In the genomic region with DNA sequence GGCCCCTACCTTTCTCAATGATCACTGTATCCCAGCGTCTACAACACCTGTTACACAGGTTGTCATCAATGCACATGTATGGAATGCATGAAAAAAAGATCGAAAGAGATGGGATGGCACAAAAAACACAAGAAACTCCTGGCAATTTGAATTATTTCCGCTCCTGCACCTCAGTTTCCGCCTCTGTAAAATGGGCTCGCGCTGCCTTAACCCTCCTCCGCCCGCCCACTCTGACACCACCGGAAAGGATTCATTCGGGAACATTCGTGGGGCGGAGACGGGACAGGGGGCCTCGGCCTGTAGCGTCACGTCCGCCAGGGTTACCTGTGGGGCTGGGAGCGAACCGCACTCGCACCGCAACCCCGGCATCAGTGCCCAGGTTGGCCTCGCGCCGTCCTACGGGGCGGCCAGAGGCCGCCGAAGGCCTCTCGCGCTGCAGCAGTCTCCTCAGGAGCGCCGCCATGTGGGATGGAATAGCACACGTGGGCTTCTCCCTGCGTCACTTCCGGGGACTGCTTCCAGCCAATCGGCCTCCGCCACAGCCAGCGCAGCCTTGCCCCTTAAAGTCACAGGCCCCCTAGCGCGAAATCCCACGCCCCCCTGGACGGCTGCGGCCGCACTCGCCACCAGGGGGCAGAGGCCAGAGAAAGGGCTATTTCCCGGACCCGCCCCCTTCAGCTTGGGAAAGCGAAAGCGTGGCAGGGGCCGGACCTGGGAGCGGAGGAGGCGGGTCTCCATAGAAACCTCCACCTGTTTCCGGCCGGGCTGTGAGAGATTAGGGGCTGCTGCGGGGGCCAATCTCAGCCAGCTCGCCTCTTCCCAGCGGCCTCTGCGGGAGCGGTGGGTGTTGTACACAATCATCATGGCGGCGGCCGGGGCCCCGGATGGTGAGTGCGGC, we compare ENCODE assay signal across 1 cellular context.
TF ChIP-seq lines count a peak whose summit lies in the region.

Gene EARS2, minus strand, starts transcription at position 470 of the 898 bp plus-strand sequence. Its CDS starts 7 bp downstream, at position 463.
Gene UBFD1, plus strand, starts transcription at position 847 of the 898 bp plus-strand sequence. Its CDS starts 16 bp downstream, at position 863.

TF ChIP-seq in K562, 482 proteins besides CTCF, POLR2A, EP300 and RAD21 (continued from another document and continues in another):
- TF ChIP-seq CREM (IDR thresholded peaks at IDR 0.05; ENCODE audit: low read depth): peak; percentile 95
- peak; percentile 67 for TF ChIP-seq HCFC1 (IDR thresholded peaks at IDR 0.05; ENCODE audit: low read depth, low read length)
- no peak for TF ChIP-seq U2AF2 (optimal IDR thresholded peaks at IDR 0.05; ENCODE audit: low read depth, low read length)
- peak; percentile 19 to 63; a peak in 2 of 4 replicates for TF ChIP-seq TBL1XR1 (IDR thresholded peaks at IDR 0.05; ENCODE audit: low read length in 2 of 2)
- peak; percentile 97 for TF ChIP-seq FIP1L1 (IDR thresholded peaks at IDR 0.05; ENCODE audit: low read depth, low read length, poor library complexity, severe bottlenecking)
- peak; percentile 61 for TF ChIP-seq NBN (IDR thresholded peaks at IDR 0.05; ENCODE audit: low read depth)
- peak; percentile 75 to 86 for TF ChIP-seq ARNT (IDR thresholded peaks at IDR 0.05)
- TF ChIP-seq, protein P1, sequence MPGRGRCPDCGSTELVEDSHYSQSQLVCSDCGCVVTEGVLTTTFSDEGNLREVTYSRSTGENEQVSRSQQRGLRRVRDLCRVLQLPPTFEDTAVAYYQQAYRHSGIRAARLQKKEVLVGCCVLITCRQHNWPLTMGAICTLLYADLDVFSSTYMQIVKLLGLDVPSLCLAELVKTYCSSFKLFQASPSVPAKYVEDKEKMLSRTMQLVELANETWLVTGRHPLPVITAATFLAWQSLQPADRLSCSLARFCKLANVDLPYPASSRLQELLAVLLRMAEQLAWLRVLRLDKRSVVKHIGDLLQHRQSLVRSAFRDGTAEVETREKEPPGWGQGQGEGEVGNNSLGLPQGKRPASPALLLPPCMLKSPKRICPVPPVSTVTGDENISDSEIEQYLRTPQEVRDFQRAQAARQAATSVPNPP (IDR thresholded peaks at IDR 0.05; ENCODE audit: borderline replicate concordance, insufficient read depth, insufficient read length): no peak
- TF ChIP-seq, protein P2, sequence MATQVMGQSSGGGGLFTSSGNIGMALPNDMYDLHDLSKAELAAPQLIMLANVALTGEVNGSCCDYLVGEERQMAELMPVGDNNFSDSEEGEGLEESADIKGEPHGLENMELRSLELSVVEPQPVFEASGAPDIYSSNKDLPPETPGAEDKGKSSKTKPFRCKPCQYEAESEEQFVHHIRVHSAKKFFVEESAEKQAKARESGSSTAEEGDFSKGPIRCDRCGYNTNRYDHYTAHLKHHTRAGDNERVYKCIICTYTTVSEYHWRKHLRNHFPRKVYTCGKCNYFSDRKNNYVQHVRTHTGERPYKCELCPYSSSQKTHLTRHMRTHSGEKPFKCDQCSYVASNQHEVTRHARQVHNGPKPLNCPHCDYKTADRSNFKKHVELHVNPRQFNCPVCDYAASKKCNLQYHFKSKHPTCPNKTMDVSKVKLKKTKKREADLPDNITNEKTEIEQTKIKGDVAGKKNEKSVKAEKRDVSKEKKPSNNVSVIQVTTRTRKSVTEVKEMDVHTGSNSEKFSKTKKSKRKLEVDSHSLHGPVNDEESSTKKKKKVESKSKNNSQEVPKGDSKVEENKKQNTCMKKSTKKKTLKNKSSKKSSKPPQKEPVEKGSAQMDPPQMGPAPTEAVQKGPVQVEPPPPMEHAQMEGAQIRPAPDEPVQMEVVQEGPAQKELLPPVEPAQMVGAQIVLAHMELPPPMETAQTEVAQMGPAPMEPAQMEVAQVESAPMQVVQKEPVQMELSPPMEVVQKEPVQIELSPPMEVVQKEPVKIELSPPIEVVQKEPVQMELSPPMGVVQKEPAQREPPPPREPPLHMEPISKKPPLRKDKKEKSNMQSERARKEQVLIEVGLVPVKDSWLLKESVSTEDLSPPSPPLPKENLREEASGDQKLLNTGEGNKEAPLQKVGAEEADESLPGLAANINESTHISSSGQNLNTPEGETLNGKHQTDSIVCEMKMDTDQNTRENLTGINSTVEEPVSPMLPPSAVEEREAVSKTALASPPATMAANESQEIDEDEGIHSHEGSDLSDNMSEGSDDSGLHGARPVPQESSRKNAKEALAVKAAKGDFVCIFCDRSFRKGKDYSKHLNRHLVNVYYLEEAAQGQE (CRISPR knock-in tag; IDR thresholded peaks at IDR 0.05; ENCODE audit: low read depth): 0 out of 2 replicates have a peak, but pooled peaks have one; percentile 29
- no peak for TF ChIP-seq MCM2 (IDR thresholded peaks at IDR 0.05; ENCODE audit: low read depth)
- peak; percentile 91 for TF ChIP-seq USF2 (CRISPR knock-in tag; IDR thresholded peaks at IDR 0.05)
- TF ChIP-seq MAZ (CRISPR knock-in tag; conservative IDR thresholded peaks at IDR 0.05 in 1 of 2, IDR thresholded peaks at IDR 0.05 in 1 of 2): peak; percentile 87 to 97
- TF ChIP-seq HNRNPL (IDR thresholded peaks at IDR 0.05; ENCODE audit: low read depth, low read length): no peak
- TF ChIP-seq MAFG (tag; conservative IDR thresholded peaks at IDR 0.05): no peak
- TF ChIP-seq ZNF431 (CRISPR knock-in tag; IDR thresholded peaks at IDR 0.05): peak; percentile 64; the same call in 1 of the 2 replicates
- peak; percentile 38 for TF ChIP-seq CHD1 (IDR thresholded peaks at IDR 0.05; ENCODE audit: low read length)
- TF ChIP-seq ZNF778 (CRISPR knock-in tag; IDR thresholded peaks at IDR 0.05): no peak
- TF ChIP-seq, protein P3, sequence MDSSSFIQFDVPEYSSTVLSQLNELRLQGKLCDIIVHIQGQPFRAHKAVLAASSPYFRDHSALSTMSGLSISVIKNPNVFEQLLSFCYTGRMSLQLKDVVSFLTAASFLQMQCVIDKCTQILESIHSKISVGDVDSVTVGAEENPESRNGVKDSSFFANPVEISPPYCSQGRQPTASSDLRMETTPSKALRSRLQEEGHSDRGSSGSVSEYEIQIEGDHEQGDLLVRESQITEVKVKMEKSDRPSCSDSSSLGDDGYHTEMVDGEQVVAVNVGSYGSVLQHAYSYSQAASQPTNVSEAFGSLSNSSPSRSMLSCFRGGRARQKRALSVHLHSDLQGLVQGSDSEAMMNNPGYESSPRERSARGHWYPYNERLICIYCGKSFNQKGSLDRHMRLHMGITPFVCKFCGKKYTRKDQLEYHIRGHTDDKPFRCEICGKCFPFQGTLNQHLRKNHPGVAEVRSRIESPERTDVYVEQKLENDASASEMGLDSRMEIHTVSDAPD (CRISPR knock-in tag; IDR thresholded peaks at IDR 0.05): no peak
- TF ChIP-seq MXI1 (IDR thresholded peaks at IDR 0.05; ENCODE audit: low read depth, low read length): peak; percentile 95
- peak; percentile 100 for TF ChIP-seq KLF13 (tag; IDR thresholded peaks at IDR 0.05; ENCODE audit: borderline replicate concordance, low read depth)
- peak; percentile 90 for TF ChIP-seq LCOR (CRISPR knock-in tag; IDR thresholded peaks at IDR 0.05)
- peak; percentile 90 for TF ChIP-seq TOE1 (IDR thresholded peaks at IDR 0.05; ENCODE audit: borderline replicate concordance)
- TF ChIP-seq TOE1 (CRISPR knock-in tag; IDR thresholded peaks at IDR 0.05; ENCODE audit: borderline replicate concordance, low read depth): no peak
- TF ChIP-seq RBFOX2 (IDR thresholded peaks at IDR 0.05; ENCODE audit: low read depth, low read length): peak; percentile 99
- peak; percentile 55 for TF ChIP-seq BHLHE40 (IDR thresholded peaks at IDR 0.05; ENCODE audit: low read length)
- peak; percentile 95 for TF ChIP-seq DACH1 (IDR thresholded peaks at IDR 0.05; ENCODE audit: partially characterized antibody)
- peak; percentile 80 for TF ChIP-seq PCBP1 (IDR thresholded peaks at IDR 0.05; ENCODE audit: low read depth, low read length, poor library complexity, severe bottlenecking)
- TF ChIP-seq SIRT6 (IDR thresholded peaks at IDR 0.05; ENCODE audit: low read depth, low read length): no peak
- TF ChIP-seq TAF9B (IDR thresholded peaks at IDR 0.05; ENCODE audit: partially characterized antibody): peak; percentile 77
- peak; percentile 57 for TF ChIP-seq FUS (optimal IDR thresholded peaks at IDR 0.05; ENCODE audit: low read depth, low read length)
- TF ChIP-seq ELF2 (CRISPR knock-in tag; IDR thresholded peaks at IDR 0.05): 0 out of 2 replicates have a peak, but pooled peaks have one; percentile 10
- TF ChIP-seq MYC (IDR thresholded peaks at IDR 0.05; ENCODE audit: low read depth, low read length): peak; percentile 100
- TF ChIP-seq MYC (CRISPR knock-in tag; IDR thresholded peaks at IDR 0.05; ENCODE audit: borderline replicate concordance, low read depth): peak; percentile 99
- peak; percentile 87 for TF ChIP-seq NR2C1 (IDR thresholded peaks at IDR 0.05)
- peak; percentile 90 for TF ChIP-seq NR2C1 (tag; IDR thresholded peaks at IDR 0.05)
- TF ChIP-seq JUN (IDR thresholded peaks at IDR 0.05; ENCODE audit: borderline replicate concordance, low read depth, low read length): peak; percentile 55; the same call in 1 of the 2 replicates
- no peak; the same call in 1 of the 2 replicates for TF ChIP-seq JUN (CRISPR knock-in tag; IDR thresholded peaks at IDR 0.05; ENCODE audit: borderline replicate concordance)
- TF ChIP-seq MTA1 (IDR thresholded peaks at IDR 0.05; ENCODE audit: borderline replicate concordance): 0 out of 2 replicates have a peak, but pooled peaks have one; percentile 20
- peak; percentile 73; the same call in 1 of the 2 replicates for TF ChIP-seq JUND (IDR thresholded peaks at IDR 0.05; ENCODE audit: borderline replicate concordance, low read depth, low read length)
- TF ChIP-seq JUND (tag; IDR thresholded peaks at IDR 0.05; ENCODE audit: borderline replicate concordance, low read depth, low read length): no peak; the same call in 2 of the 3 replicates
- 0 out of 2 replicates have a peak, but pooled peaks have one; percentile 32 for TF ChIP-seq NFE2 (IDR thresholded peaks at IDR 0.05; ENCODE audit: low read depth)
- TF ChIP-seq ZNF318 (IDR thresholded peaks at IDR 0.05; ENCODE audit: borderline replicate concordance in 1 of 2, low read depth in 1 of 2): peak in 1 of 2 experiments; percentile 61; a peak in 1 of 4 replicates
- no peak for TF ChIP-seq EHMT2 (IDR thresholded peaks at IDR 0.05)
- TF ChIP-seq ATF2 (CRISPR knock-in tag; IDR thresholded peaks at IDR 0.05): no peak
- TF ChIP-seq ZNF79 (CRISPR knock-in tag; IDR thresholded peaks at IDR 0.05; ENCODE audit: low read depth): no peak
- no peak for TF ChIP-seq NFYB (IDR thresholded peaks at IDR 0.05; ENCODE audit: extremely low read depth, insufficient read length)
